1 cellular context compared by ENCODE assay signal in genomic region chr11:68841718-68842426, GRCh38.
TF ChIP-seq lines count a peak whose summit lies in the region.

TSS of gene CPT1A (minus strand) at chr11:68841916. CDS start at chr11:68815474, 26,442 bp downstream.

TF ChIP-seq in K562, 482 proteins besides CTCF, POLR2A, EP300 and RAD21 (continued from another document):
- TF ChIP-seq ZBTB49 (CRISPR knock-in tag; IDR thresholded peaks at IDR 0.05; ENCODE audit: borderline replicate concordance) (no peak), ZNF507 (tag; conservative IDR thresholded peaks at IDR 0.05) (no peak), CGGBP1 (CRISPR knock-in tag; IDR thresholded peaks at IDR 0.05) (no peak), GTF2A2 (tag; IDR thresholded peaks at IDR 0.05) (no peak), ZNF644 (tag; IDR thresholded peaks at IDR 0.05; ENCODE audit: low read depth) (no peak), TCF3 (CRISPR knock-in tag; IDR thresholded peaks at IDR 0.05) (no peak), MLLT1 (IDR thresholded peaks at IDR 0.05) (no peak), TAF1 (IDR thresholded peaks at IDR 0.05; ENCODE audit: control insufficient read depth, extremely low read depth, insufficient read depth, low read length, severe bottlenecking) (peak; percentile 44), HNRNPLL (IDR thresholded peaks at IDR 0.05; ENCODE audit: low read depth, low read length, poor library complexity, severe bottlenecking) (no peak), ZBTB34 (CRISPR knock-in tag; IDR thresholded peaks at IDR 0.05) (no peak), POLR2G (IDR thresholded peaks at IDR 0.05; ENCODE audit: low read depth, low read length) (peak; percentile 69), PPARD (CRISPR knock-in tag; IDR thresholded peaks at IDR 0.05) (no peak), PREB (CRISPR knock-in tag; IDR thresholded peaks at IDR 0.05) (no peak), ZFPM2 (CRISPR knock-in tag; IDR thresholded peaks at IDR 0.05) (no peak), MAX (CRISPR knock-in tag; IDR thresholded peaks at IDR 0.05) (0 out of 2 replicates have a peak, but pooled peaks have one; percentile 14), GABPA (tag; conservative IDR thresholded peaks at IDR 0.05; ENCODE audit: low read depth) (0 out of 2 replicates have a peak, but pooled peaks have one; percentile 2), ZNF316 (IDR thresholded peaks at IDR 0.05) (no peak), ZBTB2 (IDR thresholded peaks at IDR 0.05) (no peak), SETDB1 (IDR thresholded peaks at IDR 0.05; ENCODE audit: low read length) (no peak), NFYB (IDR thresholded peaks at IDR 0.05; ENCODE audit: extremely low read depth, insufficient read length) (peak; percentile 39), ZNF444 (CRISPR knock-in tag; IDR thresholded peaks at IDR 0.05) (no peak), ZNF780A (CRISPR knock-in tag; IDR thresholded peaks at IDR 0.05) (no peak)
